Comparison of ENCODE assay signal across 8 cellular contexts in genomic region chr1:92584810-92585209, GRCh38.
DNase-seq lines count a peak whose midpoint lies in the region; ATAC-seq and TF ChIP-seq lines count a peak whose summit lies in the region.
"Not testable (repeated sequence)": the region's sequence is repeated elsewhere in the genome, so short reads cannot be mapped to it uniquely, and the experiment has no call there.

No MANE protein-coding gene starts in this region.

- not testable (repeated sequence) for TF ChIP-seq EP300 in stomach (IDR thresholded peaks at IDR 0.05)

- H3K36me3 Mint-ChIP-seq in activated CD4-positive, alpha-beta memory T cell treated with anti-CD3 and anti-CD28 coated beads, Interleukin-2, amount 10 ng/mL, durations not matched to agents 7 days and 5 days (ENCODE audit: low read depth), result peaks cover 20% of the 10 kb centered on the region

- in situ Hi-C loops in mammary epithelial cell (cut with MboI; ENCODE audit: low sequenced_read_pairs in 2 of 2), result not testable (repeated sequence)

- CTCF ChIA-PET in PC-3 (lab: Charles Lee), result interaction anchor here (0.6 kb wide), 1 partner anchor 263 kb away, joined by 5 read pairs; no protein-coding TSS in a partner anchor
- CTCF ChIA-PET in activated CD4-positive, alpha-beta memory T cell treated with anti-CD3 and anti-CD28 coated beads, Interleukin-2, amount 10 ng/mL, durations not matched to agents 7 days and 5 days (lab: Charles Lee), result interaction anchor here (1.2 kb wide), 1 partner anchor 12 kb away, joined by 3 read pairs; no protein-coding TSS in a partner anchor
- CTCF ChIA-PET in mammary epithelial cell (lab: Charles Lee; ENCODE audit: low non-redundant PET), result not testable (repeated sequence)

- H3K4me3 Mint-ChIP-seq in activated CD4-positive, alpha-beta memory T cell treated with anti-CD3 and anti-CD28 coated beads, Interleukin-2, amount 10 ng/mL, durations not matched to agents 7 days and 5 days, result peak overlapping the region; percentile 67

- not testable (repeated sequence) for H3K79me2 ChIP-seq in PC-3 (ENCODE audit: low read length); mammary epithelial cell (ENCODE audit: insufficient read depth, low read length); osteoblast (ENCODE audit: insufficient read depth, low read length)

- H3K27ac ChIP-seq in PC-3 (ENCODE audit: low read length) (peak overlapping the region; percentile 28), mammary epithelial cell (ENCODE audit: insufficient read depth, low read depth, low read length) (peak overlapping the region; percentile 28), stomach (peak overlapping the region in 4 of 5 donors; percentile 45 to 58 (median 52))
- not testable (repeated sequence) for H3K27ac ChIP-seq in osteoblast (ENCODE audit: low read depth, low read length)

- H4K20me1 ChIP-seq in PC-3 (ENCODE audit: low read length); mammary epithelial cell (ENCODE audit: insufficient read depth, low read length); osteoblast (ENCODE audit: insufficient read depth, low read length): not testable (repeated sequence)

- not testable (repeated sequence) for H3K9me2 ChIP-seq in PC-3 (replicated peaks; ENCODE audit: low read length)

- 74% methylated on average over 5 of the region's 5 CpGs for WGBS in mammary epithelial cell (ENCODE audit: low coverage, missing lambda C conversion rate)
- 60 to 72% (median 67%) methylated on average over 5 of the region's 5 CpGs for WGBS in stomach, 5 donors

- H3K4me2 ChIP-seq in PC-3 (ENCODE audit: low read length) (peak overlapping the region; percentile 63; the same call in 1 of the 2 replicates), mammary epithelial cell (ENCODE audit: insufficient read depth, low read depth, low read length) (peak overlapping the region; percentile 85), osteoblast (ENCODE audit: insufficient read depth, low read length) (peak overlapping the region; percentile 71)

- not testable (repeated sequence) for TF ChIP-seq CTCF in PC-3 (conservative IDR thresholded peaks at IDR 0.05; ENCODE audit: low read depth, low read length); mammary epithelial cell (conservative IDR thresholded peaks at IDR 0.05 in 1 of 2, IDR thresholded peaks at IDR 0.05 in 1 of 2; ENCODE audit: extremely low read depth in 1 of 2, insufficient read depth in 1 of 2, low read depth in 1 of 2, low read length in 2 of 2); osteoblast (IDR thresholded peaks at IDR 0.05; ENCODE audit: extremely low read depth, low read depth, low read length); stomach (IDR thresholded peaks at IDR 0.05)

- H3K9me3 Mint-ChIP-seq in activated CD4-positive, alpha-beta memory T cell treated with anti-CD3 and anti-CD28 coated beads, Interleukin-2, amount 10 ng/mL, durations not matched to agents 7 days and 5 days, result not testable (repeated sequence)

- H3K27me3 ChIP-seq in PC-3 (ENCODE audit: low read length); mammary epithelial cell (ENCODE audit: insufficient read depth, low read length); osteoblast (ENCODE audit: insufficient read depth, low read length); stomach: not testable (repeated sequence)

- DNase-seq in PC-3; activated CD4-positive, alpha-beta memory T cell treated with anti-CD3 and anti-CD28 coated beads, Interleukin-2, amount 10 ng/mL, durations not matched to agents 7 days and 5 days; mammary epithelial cell; osteoblast (ENCODE audit: insufficient read length, low spot score, missing footprints); stomach: not testable (repeated sequence)
- DNase-seq in activated naive CD4-positive, alpha-beta T cell treated with Interleukin-2 at 50 U/mL for 16 hours, result peak; percentile 7

- ATAC-seq in GM19035 (IDR thresholded peaks at IDR 0.05; ENCODE audit: unreplicated experiment) (peak; percentile 19), HG02981 (IDR thresholded peaks at IDR 0.05; ENCODE audit: unreplicated experiment) (peak; percentile 9), PC-3 (peak; percentile 41)

- H3K27ac Mint-ChIP-seq in activated CD4-positive, alpha-beta memory T cell treated with anti-CD3 and anti-CD28 coated beads, Interleukin-2, amount 10 ng/mL, durations not matched to agents 7 days and 5 days, result peak overlapping the region; percentile 92

- H3K4me3 ChIP-seq in PC-3 (ENCODE audit: low read length); mammary epithelial cell (replicated peaks in 1 of 3; ENCODE audit: insufficient read depth in 1 of 3, low read depth in 2 of 3, low read length in 3 of 3); osteoblast (ENCODE audit: insufficient read depth, low read length); stomach: not testable (repeated sequence)

- H2AFZ ChIP-seq in PC-3 (ENCODE audit: low read length); mammary epithelial cell (ENCODE audit: low read depth, low read length); osteoblast (ENCODE audit: low read length): not testable (repeated sequence)

- POLR2A ChIA-PET in PC-3 (lab: Charles Lee; ENCODE audit: unreplicated experiment), result not testable (repeated sequence)
- POLR2A ChIA-PET in activated CD4-positive, alpha-beta memory T cell treated with anti-CD3 and anti-CD28 coated beads, Interleukin-2, amount 10 ng/mL, durations not matched to agents 7 days and 5 days (lab: Charles Lee), result interaction anchor here (0.7 to 10.8 kb wide), 7 partner anchors 11 to 267 kb away, joined by 3 to 233 read pairs (median 4); partner anchors contain the start of gene GFI1

- H3F3A ChIP-seq in PC-3 (ENCODE audit: low read length, unreplicated experiment), result not testable (repeated sequence)

- H3K4me1 Mint-ChIP-seq in activated CD4-positive, alpha-beta memory T cell treated with anti-CD3 and anti-CD28 coated beads, Interleukin-2, amount 10 ng/mL, durations not matched to agents 7 days and 5 days, result peaks cover 60% of the 10 kb centered on the region

- not testable (repeated sequence) for H3K9me3 ChIP-seq in PC-3 (ENCODE audit: low read length); mammary epithelial cell (replicated peaks; ENCODE audit: insufficient read depth, low read length); osteoblast (ENCODE audit: low read depth, low read length); stomach

- TF ChIP-seq POLR2A in stomach (IDR thresholded peaks at IDR 0.05), result not testable (repeated sequence)

- BruUV-seq in PC-3 (replicated peaks; lab: Mats Ljungman, UMichigan); mammary epithelial cell (replicated peaks; lab: Mats Ljungman, UMichigan): not testable (repeated sequence)

- intact Hi-C loops in PC-3 (cut with micrococcal nuclease), result loop anchor here (10.0 kb wide), 1 partner anchor 100 kb away; the partner anchor contains the start of gene GFI1
- intact Hi-C loops in mammary epithelial cell (cut with micrococcal nuclease); stomach (cut with DNase I; ENCODE audit: low total_unique reads): not testable (repeated sequence)

- dilution Hi-C loops in mammary epithelial cell (cut with HindIII; ENCODE audit: low sequenced_read_pairs), result not testable (repeated sequence)

- not testable (repeated sequence) for H3K27me3 Mint-ChIP-seq in activated CD4-positive, alpha-beta memory T cell treated with anti-CD3 and anti-CD28 coated beads, Interleukin-2, amount 10 ng/mL, durations not matched to agents 7 days and 5 days

- H3K9ac ChIP-seq in PC-3 (ENCODE audit: low read length); mammary epithelial cell (ENCODE audit: insufficient read depth, low read length): not testable (repeated sequence)

- H3K4me1 ChIP-seq in PC-3 (ENCODE audit: insufficient read depth, low read length) (peaks cover 33% of the 10 kb centered on the region), mammary epithelial cell (ENCODE audit: insufficient read depth, low read length) (peaks cover 24% of the 10 kb centered on the region), osteoblast (ENCODE audit: insufficient read depth, low read length) (peaks cover 25% of the 10 kb centered on the region)
- not testable (repeated sequence) for H3K4me1 ChIP-seq in stomach

- H3K36me3 ChIP-seq in PC-3 (ENCODE audit: low read depth, low read length); mammary epithelial cell (ENCODE audit: insufficient read depth, low read length); osteoblast (ENCODE audit: insufficient read depth, low read length): not testable (repeated sequence)
- H3K36me3 ChIP-seq in stomach, result peaks cover 0 to 29% (median 15%) of the 10 kb centered on the region in 4 donors
